1 cellular context compared by ENCODE assay signal in the genomic region with DNA sequence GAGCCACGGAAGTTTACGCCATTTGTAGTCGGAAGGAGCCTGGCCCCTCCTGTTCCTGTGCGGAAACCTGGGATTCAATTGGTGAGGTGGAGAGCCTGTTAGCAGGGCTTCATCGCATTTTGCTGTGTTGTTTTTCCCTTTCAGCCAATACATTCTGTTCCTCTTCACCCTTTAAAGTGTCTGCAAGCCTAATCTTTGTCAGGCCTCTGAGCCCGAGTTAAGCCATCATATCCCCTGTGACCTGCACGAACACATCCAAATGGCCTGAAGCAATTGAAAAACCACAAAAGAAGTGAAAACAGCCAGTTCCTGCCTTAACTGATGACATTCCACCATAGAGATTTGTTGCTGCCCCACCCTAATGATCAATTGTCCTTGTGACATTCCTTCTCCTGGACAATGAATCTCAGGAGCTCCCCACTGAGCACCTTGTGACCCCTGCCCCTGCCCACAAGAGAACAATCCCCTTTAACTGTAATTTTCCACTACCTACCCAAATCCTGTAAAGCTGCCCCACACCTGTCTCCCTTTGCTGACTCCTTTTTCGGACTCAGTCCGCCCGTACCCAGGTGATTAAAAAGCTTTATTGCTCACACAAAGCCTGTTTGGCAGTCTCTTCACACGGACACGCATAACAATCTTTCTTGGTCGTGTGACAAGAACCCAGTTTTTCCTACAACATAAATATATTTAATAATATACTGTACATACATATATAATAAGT.
TF ChIP-seq lines count a peak whose summit lies in the region.

No MANE protein-coding gene starts in this region.

TF ChIP-seq in WTC11, 78 proteins besides CTCF, POLR2A, EP300 and RAD21 (continued from another document):
- TF ChIP-seq SOX15 (CRISPR knock-in tag; IDR thresholded peaks at IDR 0.05) (no peak), CREM (CRISPR knock-in tag; IDR thresholded peaks at IDR 0.05) (no peak), ELF4 (CRISPR knock-in tag; IDR thresholded peaks at IDR 0.05; ENCODE audit: low read depth) (no peak)
